8 cellular contexts compared by ENCODE assay signal in the genomic region with DNA sequence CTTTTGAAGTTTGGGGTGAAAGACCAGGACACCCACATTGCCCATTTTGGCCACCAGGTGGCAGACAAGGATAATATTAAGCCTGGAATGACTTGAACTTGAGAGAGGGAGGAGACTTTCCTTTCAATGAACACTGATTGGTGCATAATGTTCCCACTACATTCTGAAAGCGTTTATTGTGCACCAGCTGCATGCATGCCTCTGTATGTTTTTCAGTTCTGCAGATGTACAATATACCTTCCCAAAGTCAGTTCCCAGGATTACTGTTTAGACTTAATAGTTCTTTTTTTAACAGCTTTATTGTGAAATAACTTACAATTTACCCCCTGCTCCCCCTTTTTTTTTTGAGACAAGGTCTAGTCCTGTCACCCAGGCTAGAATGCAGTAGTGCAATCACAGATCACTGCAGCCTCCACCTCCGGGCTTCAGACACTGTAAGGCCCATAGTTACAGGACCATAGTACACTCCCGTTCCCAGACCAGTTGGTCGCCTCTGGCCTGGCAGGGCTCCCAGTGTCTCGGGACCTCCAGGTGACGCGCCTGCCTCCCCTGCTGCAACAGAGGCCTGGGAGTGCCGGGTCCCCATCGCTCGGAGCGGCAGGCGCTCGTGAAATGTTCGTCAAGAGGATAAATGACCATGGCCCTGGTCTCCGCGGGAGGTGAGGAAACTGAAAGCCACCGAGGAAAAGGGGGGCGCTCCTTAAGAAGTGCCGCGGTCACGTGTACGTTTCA. TPM values are rescaled to one million over a fixed set of nuclear protein-coding genes. Genes with fewer than 3 reads are reported as not detected.
DNase-seq lines count a peak whose midpoint lies in the region; ATAC-seq, FAIRE-seq and TF ChIP-seq lines count a peak whose summit lies in the region.

No MANE protein-coding gene starts in this region.

- H3K4me1 ChIP-seq in keratinocyte (ENCODE audit: control insufficient read depth, extremely low read depth, insufficient read depth, low read length): peaks cover 14% of the 10 kb centered on the region

- peaks cover 8 to 9% of the 10 kb centered on the region in 2 experiments for H3K36me3 ChIP-seq in keratinocyte (ENCODE audit: control insufficient read depth in 2 of 2, extremely low read depth in 1 of 2, insufficient read depth in 2 of 2, low read length in 2 of 2)

- H3K27me3 Mint-ChIP-seq in activated B cell treated with CpG ODN at 0.5 μM for 24 hours: peaks cover 21% of the 10 kb centered on the region

- CTCF ChIA-PET in activated B cell treated with CpG ODN at 0.5 μM for 24 hours (lab: Charles Lee): no interaction called here

- TF ChIP-seq CTCF in GM12873 (IDR thresholded peaks at IDR 0.05; ENCODE audit: insufficient read depth, low read depth, low read length, missing control alignments) (peak; percentile 80), activated B cell treated with CpG ODN at 0.5 μM for 24 hours (IDR thresholded peaks at IDR 0.05) (peak; percentile 18), keratinocyte (optimal IDR thresholded peaks at IDR 0.05 in 1 of 3, IDR thresholded peaks at IDR 0.05 in 1 of 3, conservative IDR thresholded peaks at IDR 0.05 in 1 of 3; ENCODE audit: extremely low read depth in 1 of 3, insufficient read depth in 2 of 3, low read length in 3 of 3) (peak; percentile 76 to 93 (median 79))

- intact Hi-C loops in activated B cell treated with CpG ODN at 0.5 μM for 24 hours (cut with micrococcal nuclease): loop anchor here (1.0 to 5.0 kb wide), 2 partner anchors 65 to 208 kb away; partner anchors contain the start of gene PDP2

- peak overlapping the region; percentile 95 for H3K4me2 ChIP-seq in keratinocyte (ENCODE audit: control insufficient read depth, extremely low read depth, insufficient read depth, low read depth, low read length)

- H3K9me1 ChIP-seq in keratinocyte (ENCODE audit: control insufficient read depth, extremely low read depth, insufficient read depth, low read length): no peaks in the 10 kb centered on the region

- DNase-seq in NCI-H2196 treated with DMSO at 0.1 percent for 48 hours (lab: John Stamatoyannopoulos, UW; ENCODE audit: unreplicated experiment): peak; percentile 13
- DNase-seq in activated B cell treated with CpG ODN at 0.5 μM for 24 hours: peak; percentile 61
- DNase-seq in caudate nucleus (lab: John Stamatoyannopoulos, UW): peak in 53 of 61 donors; percentile 6 to 91 (median 56)
- DNase-seq in keratinocyte (ENCODE audit: low read depth, low spot score): no peak
- peak; percentile 57 to 68 for DNase-seq in stimulated activated CD4-positive, alpha-beta T cell treated with anti-CD3 and anti-CD28 coated beads, Interleukin-15, amount 100 ng/mL, for 1 hour (ENCODE audit: low read depth in 1 of 2, low spot score in 1 of 2)
- DNase-seq in cortex of kidney (lab: John Stamatoyannopoulos, UW): no peak

- H3K27ac Mint-ChIP-seq in activated B cell treated with CpG ODN at 0.5 μM for 24 hours: peak overlapping the region; percentile 24

- no peaks in the 10 kb centered on the region for H4K20me1 ChIP-seq in keratinocyte (ENCODE audit: control insufficient read depth, extremely low read depth, insufficient read depth, low read length)

- no peaks in the 10 kb centered on the region for H3K9me3 ChIP-seq in keratinocyte (ENCODE audit: control insufficient read depth, low read depth, low read length)

- H3K4me3 ChIP-seq in keratinocyte (ENCODE audit: control insufficient read depth in 2 of 3, extremely low read depth in 1 of 3, insufficient read depth in 2 of 3, low read depth in 1 of 3, low read length in 3 of 3): peak overlapping the region; percentile 43 to 76 (median 69)

- no peaks in the 10 kb centered on the region for H3K79me2 ChIP-seq in keratinocyte (ENCODE audit: control insufficient read depth, insufficient read depth, low read length)

- ATAC-seq in HG02973 (IDR thresholded peaks at IDR 0.05; ENCODE audit: unreplicated experiment) (peak; percentile 56), activated B cell treated with CpG ODN at 0.5 μM for 24 hours (ENCODE audit: low read depth) (peak; percentile 93)

- POLR2A ChIA-PET in activated B cell treated with CpG ODN at 0.5 μM for 24 hours (lab: Charles Lee): interaction anchor here (0.6 to 0.7 kb wide), 2 partner anchors 395 to 620 kb away, joined by 3 to 4 read pairs; partner anchors contain the start of gene CKLF

- H3K27ac ChIP-seq in caudate nucleus (ENCODE audit: low read depth, low read length): no peak overlapping the region
- peak overlapping the region; percentile 40 for H3K27ac ChIP-seq in keratinocyte (ENCODE audit: control insufficient read depth, insufficient read depth, low read length)

- peaks cover 16% of the 10 kb centered on the region for H3K36me3 Mint-ChIP-seq in activated B cell treated with CpG ODN at 0.5 μM for 24 hours (ENCODE audit: low read depth)

- H3K9me3 Mint-ChIP-seq in activated B cell treated with CpG ODN at 0.5 μM for 24 hours: no peaks in the 10 kb centered on the region

- peak overlapping the region; percentile 79 for H3K4me3 Mint-ChIP-seq in activated B cell treated with CpG ODN at 0.5 μM for 24 hours

- dilution Hi-C loops in keratinocyte (cut with MboI; ENCODE audit: extremely low pct_ligation_motif_present, low sequenced_read_pairs): no loop called here

- FAIRE-seq in keratinocyte (lab: Jason Lieb, UNC): peak; percentile 95

- peaks cover 17% of the 10 kb centered on the region for H3K4me1 Mint-ChIP-seq in activated B cell treated with CpG ODN at 0.5 μM for 24 hours

- peak overlapping the region; percentile 68 for H3K9ac ChIP-seq in keratinocyte (ENCODE audit: control insufficient read depth, extremely low read depth, insufficient read depth, low read length)

- H3K27me3 ChIP-seq in keratinocyte (ENCODE audit: control insufficient read depth, extremely low read depth, insufficient read depth, low read length): no peaks in the 10 kb centered on the region

- peak overlapping the region; percentile 84 for H2AFZ ChIP-seq in keratinocyte (ENCODE audit: control insufficient read depth, low read length)

RNA-seq across cellular contexts. Expression of gene CES2, which starts 12.2 kb away (rescaled TPM):
- 31.9 and 34.7 TPM in 2 replicates for total RNA-seq in activated B cell treated with CpG ODN at 0.5 μM for 24 hours
- 37.5 to 93.4 TPM (median 41.6 TPM) in 3 replicates for polyA plus RNA-seq in keratinocyte
- polyA plus RNA-seq in keratinocyte (2011; ENCODE audit: low read depth): 52.3 TPM
- 25.3 and 38.7 TPM in 2 replicates for polyA plus RNA-seq in keratinocyte (2011; cell fraction: cytosol; rRNA removed)
- 87.7 and 87.8 TPM in 2 replicates for polyA plus RNA-seq in keratinocyte (2011; cell fraction: nucleus; rRNA removed)
- polyA plus RNA-seq in keratinocyte (2012; ENCODE audit: low replicate concordance): 35.9 and 108 TPM in 2 replicates
- 40.6 to 65.9 TPM (median 45.8 TPM) in 3 replicates for polyA minus RNA-seq in keratinocyte
- polyA minus RNA-seq in keratinocyte (2011; cell fraction: cytosol; rRNA and poly(A)+ RNA removed): 83.6 TPM
- 65.7 and 100 TPM in 2 replicates for polyA minus RNA-seq in keratinocyte (2011; cell fraction: nucleus; rRNA and poly(A)+ RNA removed)

RNA-seq across cellular contexts. Expression of gene CIAO2B, which starts 13.3 kb away (rescaled TPM):
- 65.8 and 66.2 TPM in 2 replicates for total RNA-seq in activated B cell treated with CpG ODN at 0.5 μM for 24 hours
- 99.6 to 149 TPM (median 105 TPM) in 3 replicates for polyA plus RNA-seq in keratinocyte
- polyA plus RNA-seq in keratinocyte (2011; ENCODE audit: low read depth): 42.6 TPM
- polyA plus RNA-seq in keratinocyte (2011; cell fraction: cytosol; rRNA removed): 79.5 and 85.2 TPM in 2 replicates
- 47.0 and 59.8 TPM in 2 replicates for polyA plus RNA-seq in keratinocyte (2011; cell fraction: nucleus; rRNA removed)
- 126 and 200 TPM in 2 replicates for polyA plus RNA-seq in keratinocyte (2012; ENCODE audit: low replicate concordance)
- polyA minus RNA-seq in keratinocyte: 117 to 140 TPM (median 117 TPM) in 3 replicates
- 115 TPM for polyA minus RNA-seq in keratinocyte (2011; cell fraction: cytosol; rRNA and poly(A)+ RNA removed)
- polyA minus RNA-seq in keratinocyte (2011; cell fraction: nucleus; rRNA and poly(A)+ RNA removed): 10.9 and 17.1 TPM in 2 replicates

RNA-seq across cellular contexts. Expression of gene CES3, which starts 13.6 kb away (rescaled TPM):
- 0.29 and 0.61 TPM in 2 replicates for total RNA-seq in activated B cell treated with CpG ODN at 0.5 μM for 24 hours
- polyA plus RNA-seq in keratinocyte: 0.63 to 2.7 TPM (median 1.5 TPM) in 3 replicates
- polyA plus RNA-seq in keratinocyte (2011; ENCODE audit: low read depth): 1.8 TPM
- polyA plus RNA-seq in keratinocyte (2011; cell fraction: cytosol; rRNA removed): 0.28 and 0.45 TPM in 2 replicates
- 7.4 and 8.5 TPM in 2 replicates for polyA plus RNA-seq in keratinocyte (2011; cell fraction: nucleus; rRNA removed)
- polyA plus RNA-seq in keratinocyte (2012; ENCODE audit: low replicate concordance): 0.57 and 2.9 TPM in 2 replicates
- polyA minus RNA-seq in keratinocyte: 0.32 to 2.0 TPM (median 1.6 TPM) in 3 replicates
- not detected for polyA minus RNA-seq in keratinocyte (2011; cell fraction: cytosol; rRNA and poly(A)+ RNA removed)
- 2.8 and 3.7 TPM in 2 replicates for polyA minus RNA-seq in keratinocyte (2011; cell fraction: nucleus; rRNA and poly(A)+ RNA removed)

RNA-seq across cellular contexts. Expression of gene RRAD, which starts 22.1 kb away (rescaled TPM):
- 0.15 TPM in 1 of 2 replicates, not detected in the other for total RNA-seq in activated B cell treated with CpG ODN at 0.5 μM for 24 hours
- polyA plus RNA-seq in keratinocyte: 0.67 to 12.8 TPM (median 2.7 TPM) in 3 replicates
- 68.6 TPM for polyA plus RNA-seq in keratinocyte (2011; ENCODE audit: low read depth)
- 1.8 and 2.3 TPM in 2 replicates for polyA plus RNA-seq in keratinocyte (2011; cell fraction: cytosol; rRNA removed)
- polyA plus RNA-seq in keratinocyte (2011; cell fraction: nucleus; rRNA removed): 3.3 and 5.0 TPM in 2 replicates
- polyA plus RNA-seq in keratinocyte (2012; ENCODE audit: low replicate concordance): 1.3 and 29.5 TPM in 2 replicates
- polyA minus RNA-seq in keratinocyte: 0.33 to 4.6 TPM (median 1.2 TPM) in 3 replicates
- 3.8 TPM for polyA minus RNA-seq in keratinocyte (2011; cell fraction: cytosol; rRNA and poly(A)+ RNA removed)
- polyA minus RNA-seq in keratinocyte (2011; cell fraction: nucleus; rRNA and poly(A)+ RNA removed): 3.2 and 5.4 TPM in 2 replicates

RNA-seq across cellular contexts. Expression of gene CDH16, which starts 28.8 kb away (rescaled TPM):
- not detected in 2 replicates for total RNA-seq in activated B cell treated with CpG ODN at 0.5 μM for 24 hours
- polyA plus RNA-seq in keratinocyte: 0.16 to 2.1 TPM (median 0.45 TPM) in 3 replicates
- 0.44 TPM for polyA plus RNA-seq in keratinocyte (2011; ENCODE audit: low read depth)
- polyA plus RNA-seq in keratinocyte (2011; cell fraction: cytosol; rRNA removed): 0.50 and 0.60 TPM in 2 replicates
- polyA plus RNA-seq in keratinocyte (2011; cell fraction: nucleus; rRNA removed): 0.33 and 0.49 TPM in 2 replicates
- 0.39 and 3.9 TPM in 2 replicates for polyA plus RNA-seq in keratinocyte (2012; ENCODE audit: low replicate concordance)
- 0.33 to 1.6 TPM (median 0.35 TPM) in 3 replicates for polyA minus RNA-seq in keratinocyte
- polyA minus RNA-seq in keratinocyte (2011; cell fraction: cytosol; rRNA and poly(A)+ RNA removed): 1.2 TPM
- 0.32 TPM in 1 of 2 replicates, not detected in the other for polyA minus RNA-seq in keratinocyte (2011; cell fraction: nucleus; rRNA and poly(A)+ RNA removed)

Comparison
In these comparisons a context has a peak if more than half of its experiments do, and no peak if none do; other contexts are left out.
1. CTCF ChIP-seq: peak in every context shown above with its lines; median percentile 80 in GM12873; 79 in keratinocyte; 18 in activated B cell treated with CpG ODN at 0.5 μM for 24 hours.
2. DNase-seq: peak in NCI-H2196 treated with DMSO at 0.1 percent for 48 hours (single experiment), activated B cell treated with CpG ODN at 0.5 μM for 24 hours (single experiment), caudate nucleus (53 of 61) and stimulated activated CD4-positive, alpha-beta T cell treated with anti-CD3 and anti-CD28 coated beads, Interleukin-15, amount 100 ng/mL, for 1 hour (2 of 2); none in keratinocyte (single experiment) and cortex of kidney (single experiment).